ENCODE assay signal across 2 cellular contexts in genomic region chr11:34606326-34607120, GRCh38.
TF ChIP-seq lines count a peak whose summit lies in the region.

No MANE protein-coding gene starts in this region.

TF ChIP-seq in IMR-90, 13 proteins besides CTCF, POLR2A, EP300 and RAD21:
- peak; percentile 14 for TF ChIP-seq RCOR1 (IDR thresholded peaks at IDR 0.05; ENCODE audit: insufficient replicate concordance, low read length)
- no peak for TF ChIP-seq SMC3 (IDR thresholded peaks at IDR 0.05; ENCODE audit: low read depth, low read length)

TF ChIP-seq in GM23338, 12 proteins besides CTCF, POLR2A, EP300 and RAD21:
- TF ChIP-seq EZH2 (IDR thresholded peaks at IDR 0.05; ENCODE audit: low read depth, unreplicated experiment) (no peak), ETS1 (IDR thresholded peaks at IDR 0.05) (no peak), ZNF462 (CRISPR knock-in tag; IDR thresholded peaks at IDR 0.05) (no peak), STAT1 (IDR thresholded peaks at IDR 0.05; ENCODE audit: unreplicated experiment) (no peak), ZNF331 (CRISPR knock-in tag; IDR thresholded peaks at IDR 0.05; ENCODE audit: low read depth) (no peak), JUNB (IDR thresholded peaks at IDR 0.05; ENCODE audit: unreplicated experiment) (no peak), CREB1 (CRISPR knock-in tag; IDR thresholded peaks at IDR 0.05; ENCODE audit: low read depth) (no peak), POLR2AphosphoS5 (IDR thresholded peaks at IDR 0.05; ENCODE audit: low read depth) (no peak), EZH2phosphoT487 (IDR thresholded peaks at IDR 0.05; ENCODE audit: unreplicated experiment) (no peak), NANOG (IDR thresholded peaks at IDR 0.05; ENCODE audit: borderline replicate concordance) (no peak), REST (IDR thresholded peaks at IDR 0.05; ENCODE audit: unreplicated experiment) (no peak), ZNF114 (CRISPR knock-in tag; IDR thresholded peaks at IDR 0.05) (no peak)
TF ChIP-seq in GM23338: peak in this region for 0.
